In the genomic region with DNA sequence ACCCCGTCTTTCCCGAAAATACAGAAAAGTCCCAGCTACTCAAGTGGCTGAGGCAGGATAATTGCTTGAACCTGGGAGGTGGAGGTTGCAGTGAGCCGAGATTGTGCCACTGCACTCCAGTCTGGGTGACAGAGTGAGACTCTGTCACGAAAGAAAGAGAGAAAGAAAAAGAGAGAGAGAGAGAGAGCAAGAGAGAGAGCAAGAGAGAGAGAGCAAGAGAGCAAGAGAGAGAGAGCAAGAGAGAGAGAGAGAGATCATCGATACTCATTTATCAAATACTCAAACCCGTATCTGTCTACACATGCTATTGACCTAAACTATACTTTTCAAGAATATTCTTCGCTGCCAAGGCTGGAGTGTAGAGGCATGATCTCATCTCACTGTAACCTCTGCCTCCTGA, we compare ENCODE assay signal across 30 cellular contexts. TPM values are rescaled to one million over a fixed set of nuclear protein-coding genes. Genes with fewer than 3 reads are reported as not detected.
"Had no signal": no experiment of that assay in that cellular context is flagged by ENCODE, and none has a peak within 500 bp of the region (broad histone marks: within the 10 kb centered on the region; RNA-seq: fewer than 3 reads in every experiment).

No MANE protein-coding gene starts in this region.

- H3K27ac Mint-ChIP-seq: activated CD4-positive, alpha-beta memory T cell treated with anti-CD3 and anti-CD28 coated beads, Interleukin-2, amount 10 ng/mL, durations not matched to agents 7 days and 5 days; activated CD4-positive, alpha-beta T cell treated with anti-CD3 and anti-CD28 coated beads, Interleukin-2, amount 10 ng/mL, durations not matched to agents 7 days and 5 days; activated naive CD4-positive, alpha-beta T cell treated with anti-CD3 and anti-CD28 coated beads, Interleukin-2, amount 10 ng/mL, durations not matched to agents 7 days and 5 days; activated naive CD4-positive, alpha-beta T cell treated with anti-CD3 and anti-CD28 coated beads, Interleukin-2, amount 50 U/mL, for 72 hours; activated naive CD8-positive, alpha-beta T cell treated with anti-CD3 and anti-CD28 coated beads, Interleukin-2, amount 10 ng/mL, durations not matched to agents 7 days and 5 days; activated T-cell treated with anti-CD3 and anti-CD28 coated beads, Interleukin-2, amount 50 U/mL, for 24 hours; activated T-cell treated with anti-CD3 and anti-CD28 coated beads, Interleukin-2, amount 50 U/mL, for 72 hours; brain had no signal

- H3K4me3 Mint-ChIP-seq: activated CD4-positive, alpha-beta memory T cell treated with anti-CD3 and anti-CD28 coated beads, Interleukin-2, amount 10 ng/mL, durations not matched to agents 7 days and 5 days; activated CD4-positive, alpha-beta T cell treated with anti-CD3 and anti-CD28 coated beads, Interleukin-2, amount 10 ng/mL, durations not matched to agents 7 days and 5 days; activated naive CD4-positive, alpha-beta T cell treated with anti-CD3 and anti-CD28 coated beads, Interleukin-2, amount 10 ng/mL, durations not matched to agents 7 days and 5 days; activated naive CD8-positive, alpha-beta T cell treated with anti-CD3 and anti-CD28 coated beads, Interleukin-2, amount 10 ng/mL, durations not matched to agents 7 days and 5 days; activated T-cell treated with anti-CD3 and anti-CD28 coated beads, Interleukin-2, amount 50 U/mL, for 24 hours; activated T-cell treated with anti-CD3 and anti-CD28 coated beads, Interleukin-2, amount 50 U/mL, for 72 hours; brain; WTC11 had no signal

- H3K27me3 ChIP-seq: ascending aorta, breast epithelium, cardiac muscle cell, colonic mucosa had no signal

- H3K4me1 ChIP-seq: ascending aorta, breast epithelium, colonic mucosa had no signal

- H3K36me3 Mint-ChIP-seq: activated naive CD4-positive, alpha-beta T cell treated with anti-CD3 and anti-CD28 coated beads, Interleukin-2, amount 10 ng/mL, durations not matched to agents 7 days and 5 days; activated naive CD4-positive, alpha-beta T cell treated with anti-CD3 and anti-CD28 coated beads, Interleukin-2, amount 50 U/mL, for 72 hours; activated naive CD8-positive, alpha-beta T cell treated with anti-CD3 and anti-CD28 coated beads, Interleukin-2, amount 10 ng/mL, durations not matched to agents 7 days and 5 days; brain; WTC11 had no signal

- H3K27ac ChIP-seq: ascending aorta, breast epithelium, cardiac muscle cell, colonic mucosa, epithelial cell of prostate had no signal

- H3K27me3 Mint-ChIP-seq: activated CD4-positive, alpha-beta T cell treated with anti-CD3 and anti-CD28 coated beads, Interleukin-2, amount 10 ng/mL, durations not matched to agents 7 days and 5 days; activated naive CD4-positive, alpha-beta T cell treated with anti-CD3 and anti-CD28 coated beads, Interleukin-2, amount 10 ng/mL, durations not matched to agents 7 days and 5 days had no signal

- H3K36me3 ChIP-seq: ascending aorta, breast epithelium, cardiac muscle cell, colonic mucosa had no signal

- DNase-seq: activated CD4-positive, alpha-beta memory T cell treated with anti-CD3 and anti-CD28 coated beads, Interleukin-2, amount 10 ng/mL, durations not matched to agents 7 days and 5 days; activated CD4-positive, alpha-beta T cell treated with anti-CD3 and anti-CD28 coated beads for 1 hour; activated CD4-positive, alpha-beta T cell treated with anti-CD3 and anti-CD28 coated beads for 4 hours; activated CD4-positive, alpha-beta T cell treated with anti-CD3 and anti-CD28 coated beads, Interleukin-2, amount 10 ng/mL, durations not matched to agents 7 days and 5 days; activated CD4-positive, alpha-beta T cell treated with anti-CD3 and anti-CD28 coated beads, Interleukin-2, amount 50 U/mL, for 4 hours; activated CD8-positive, alpha-beta memory T cell treated with anti-CD3 and anti-CD28 coated beads, Interleukin-2, amount 50 U/mL, for 48 hours; activated gamma-delta T cell; activated naive CD4-positive, alpha-beta T cell; activated naive CD4-positive, alpha-beta T cell treated with anti-CD3 and anti-CD28 coated beads, Interleukin-2, amount 10 ng/mL, durations not matched to agents 7 days and 5 days; activated naive CD8-positive, alpha-beta T cell treated with anti-CD3 and anti-CD28 coated beads, Interleukin-2, amount 10 ng/mL, durations not matched to agents 7 days and 5 days; activated T-cell treated with anti-CD3 and anti-CD28 coated beads for 4 hours; activated T-cell treated with anti-CD3 and anti-CD28 coated beads, Interleukin-2, amount 50 U/mL, for 24 hours; activated T-cell treated with anti-CD3 and anti-CD28 coated beads, Interleukin-2, amount 50 U/mL, for 72 hours; central memory CD4-positive, alpha-beta T cell; cerebellar nuclear complex; colonic mucosa; effector CD8-positive, alpha-beta T cell; foreskin fibroblast; head of caudate nucleus; T-helper 2 cell had no signal

- H3K9me3 Mint-ChIP-seq: activated CD4-positive, alpha-beta memory T cell treated with anti-CD3 and anti-CD28 coated beads, Interleukin-2, amount 10 ng/mL, durations not matched to agents 7 days and 5 days; activated CD4-positive, alpha-beta T cell treated with anti-CD3 and anti-CD28 coated beads, Interleukin-2, amount 10 ng/mL, durations not matched to agents 7 days and 5 days; activated naive CD4-positive, alpha-beta T cell treated with anti-CD3 and anti-CD28 coated beads, Interleukin-2, amount 10 ng/mL, durations not matched to agents 7 days and 5 days; activated naive CD4-positive, alpha-beta T cell treated with anti-CD3 and anti-CD28 coated beads, Interleukin-2, amount 50 U/mL, for 72 hours; activated naive CD8-positive, alpha-beta T cell treated with anti-CD3 and anti-CD28 coated beads, Interleukin-2, amount 10 ng/mL, durations not matched to agents 7 days and 5 days; activated T-cell treated with anti-CD3 and anti-CD28 coated beads, Interleukin-2, amount 50 U/mL, for 24 hours; activated T-cell treated with anti-CD3 and anti-CD28 coated beads, Interleukin-2, amount 50 U/mL, for 72 hours; WTC11 had no signal

- H3K4me1 Mint-ChIP-seq: activated CD4-positive, alpha-beta memory T cell treated with anti-CD3 and anti-CD28 coated beads, Interleukin-2, amount 10 ng/mL, durations not matched to agents 7 days and 5 days; activated CD4-positive, alpha-beta T cell treated with anti-CD3 and anti-CD28 coated beads, Interleukin-2, amount 10 ng/mL, durations not matched to agents 7 days and 5 days; activated naive CD4-positive, alpha-beta T cell treated with anti-CD3 and anti-CD28 coated beads, Interleukin-2, amount 10 ng/mL, durations not matched to agents 7 days and 5 days; activated naive CD8-positive, alpha-beta T cell treated with anti-CD3 and anti-CD28 coated beads, Interleukin-2, amount 10 ng/mL, durations not matched to agents 7 days and 5 days had no signal

- FAIRE-seq: endometrium, endothelial cell of umbilical vein, frontal cortex had no signal

- H3K4me3 ChIP-seq: ascending aorta, breast epithelium, cardiac muscle cell, colonic mucosa had no signal

- H3K9me3 ChIP-seq: ascending aorta, breast epithelium, colonic mucosa had no signal

- ATAC-seq: activated naive CD4-positive, alpha-beta T cell treated with anti-CD3 and anti-CD28 coated beads, Interleukin-2, amount 50 U/mL, for 72 hours; activated T-cell treated with anti-CD3 and anti-CD28 coated beads, Interleukin-2, amount 50 U/mL, for 72 hours; WTC11 had no signal

RNA-seq across cellular contexts. Expression of a gene that starts 28.2 kb away (rescaled TPM):
- total RNA-seq: activated CD4-positive, alpha-beta memory T cell treated with anti-CD3 and anti-CD28 coated beads, Interleukin-2, amount 10 ng/mL, durations not matched to agents 7 days and 5 days; ascending aorta had no signal
